13 cellular contexts compared by ENCODE assay signal in genomic region chr14:31944256-31945073, GRCh38.
A peak's percentile ranks its signal among the peaks of the same experiment; 100 is the strongest.
DNase-seq lines count a peak whose midpoint lies in the region; ATAC-seq and TF ChIP-seq lines count a peak whose summit lies in the region.
"Had no signal": no experiment of that assay in that cellular context is flagged by ENCODE, and none has a peak within 500 bp of the region (broad histone marks: within the 10 kb centered on the region; RNA-seq: fewer than 3 reads in every experiment).

No MANE protein-coding gene starts in this region.

- peak overlapping the region; percentile 84 for H3K4me2 ChIP-seq in HCT116 (ENCODE audit: low read length)

- POLR2A ChIA-PET in Caco-2 (lab: Charles Lee): no interaction called here
- POLR2A ChIA-PET in HCT116 (lab: Charles Lee): no interaction called here
- POLR2A ChIA-PET in activated CD4-positive, alpha-beta memory T cell treated with anti-CD3 and anti-CD28 coated beads for 36 hours (lab: Charles Lee): no interaction called here

- H3K9ac ChIP-seq in HCT116 (ENCODE audit: low read length): peak overlapping the region; percentile 48

- H3K4me3 ChIP-seq in Caco-2 (ENCODE audit: low read depth, low read length): peak overlapping the region; percentile 1; the same call in 1 of the 2 replicates
- peak overlapping the region; percentile 35 to 51 for H3K4me3 ChIP-seq in HCT116 (replicated peaks in 1 of 2; ENCODE audit: low read depth in 1 of 2, low read length in 2 of 2)
- H3K4me3 ChIP-seq: body of pancreas, ovary, upper lobe of left lung had no signal

- ATAC-seq in HCT116 (peak; percentile 77), HG03108 (IDR thresholded peaks at IDR 0.05; ENCODE audit: unreplicated experiment) (no peak), HG02852 (IDR thresholded peaks at IDR 0.05; ENCODE audit: unreplicated experiment) (no peak)
- ATAC-seq: body of pancreas had no signal

- no peak for TF ChIP-seq POLR2A in HCT116 (IDR thresholded peaks at IDR 0.05; ENCODE audit: borderline replicate concordance, extremely low read depth, insufficient read depth, insufficient read length)

- CTCF ChIA-PET in Caco-2 (lab: Charles Lee): no interaction called here
- CTCF ChIA-PET in HCT116 (lab: Charles Lee): no interaction called here
- CTCF ChIA-PET in activated CD4-positive, alpha-beta memory T cell treated with anti-CD3 and anti-CD28 coated beads for 36 hours (lab: Charles Lee): interaction anchor here (1.1 to 1.6 kb wide), 2 partner anchors 18 to 129 kb away, joined by 3 to 13 read pairs; no protein-coding TSS in a partner anchor

- H3K27me3 Mint-ChIP-seq in Caco-2 (ENCODE audit: insufficient read depth, unreplicated experiment): no peaks in the 10 kb centered on the region
- no peaks in the 10 kb centered on the region for H3K27me3 Mint-ChIP-seq in activated CD4-positive, alpha-beta memory T cell treated with anti-CD3 and anti-CD28 coated beads for 36 hours

- DNase-seq in Caco-2 (peak; percentile 67 to 86), HCT116 (ENCODE audit: low read depth, low spot score) (no peak), mucosa of gallbladder (ENCODE audit: low spot score) (peak; percentile 87), NCI-H2227 treated with DMSO at 0.1 percent for 48 hours (lab: John Stamatoyannopoulos, UW) (no peak), Ammon's horn (ENCODE audit: low spot score) (no peak)
- DNase-seq in activated CD4-positive, alpha-beta memory T cell treated with anti-CD3 and anti-CD28 coated beads for 36 hours: peak; percentile 25
- DNase-seq: body of pancreas, DND-41, HFFc6, ovary, upper lobe of left lung had no signal

- H3K27ac Mint-ChIP-seq in Caco-2 (ENCODE audit: unreplicated experiment): peak overlapping the region; percentile 92
- H3K27ac Mint-ChIP-seq in activated CD4-positive, alpha-beta memory T cell treated with anti-CD3 and anti-CD28 coated beads for 36 hours: peak overlapping the region; percentile 59
- H3K27ac Mint-ChIP-seq: HFFc6 had no signal

- RAD21 ChIA-PET in HCT116 (lab: Charles Lee; ENCODE audit: low non-redundant PET in 1 of 2, low total read pairs in 2 of 2, uncharacterized antibody in 2 of 2, unreplicated experiment in 2 of 2): no interaction called here

- H2AFZ ChIP-seq in HCT116 (ENCODE audit: low read depth, low read length, poor library complexity, severe bottlenecking): peak overlapping the region; percentile 24

- BruUV-seq in Caco-2 (replicated peaks; lab: Mats Ljungman, UMichigan) (TSS peak; percentile 66), HCT116 (replicated peaks; lab: Mats Ljungman, UMichigan) (TSS peak; percentile 72)

- H3K79me2 ChIP-seq in HCT116 (ENCODE audit: insufficient read depth, low read length): no peaks in the 10 kb centered on the region

- peak overlapping the region; percentile 28; the same call in 1 of the 2 replicates for H3K27ac ChIP-seq in HCT116 (ENCODE audit: low read depth, low read length)
- H3K27ac ChIP-seq: body of pancreas, ovary, upper lobe of left lung had no signal

- H3K4me1 ChIP-seq in Caco-2: peaks cover 66% of the 10 kb centered on the region
- H3K4me1 ChIP-seq in HCT116 (ENCODE audit: control insufficient read depth in 1 of 2, insufficient read depth in 2 of 2, low read length in 2 of 2): peaks cover 23 to 45% of the 10 kb centered on the region in 2 experiments
- H3K4me1 ChIP-seq: body of pancreas had no signal

- H3K9me2 ChIP-seq in HCT116 (ENCODE audit: insufficient read depth): no peaks in the 10 kb centered on the region

- H3K9me3 Mint-ChIP-seq in Caco-2 (ENCODE audit: unreplicated experiment): no peaks in the 10 kb centered on the region
- no peaks in the 10 kb centered on the region for H3K9me3 Mint-ChIP-seq in activated CD4-positive, alpha-beta memory T cell treated with anti-CD3 and anti-CD28 coated beads for 36 hours
- H3K9me3 Mint-ChIP-seq: HFFc6 had no signal

- peak overlapping the region; percentile 56 for H3K4me3 Mint-ChIP-seq in Caco-2 (ENCODE audit: unreplicated experiment)
- no peak overlapping the region for H3K4me3 Mint-ChIP-seq in activated CD4-positive, alpha-beta memory T cell treated with anti-CD3 and anti-CD28 coated beads for 36 hours
- H3K4me3 Mint-ChIP-seq: HFFc6 had no signal

- H3K9me3 ChIP-seq in Caco-2 (no peaks in the 10 kb centered on the region), HCT116 (ENCODE audit: control insufficient read depth in 1 of 2, insufficient read depth in 1 of 2, low read depth in 1 of 2, low read length in 2 of 2) (no peaks in the 10 kb centered on the region)
- H3K9me3 ChIP-seq: body of pancreas, ovary, upper lobe of left lung had no signal

- no peaks in the 10 kb centered on the region for H4K20me1 ChIP-seq in HCT116 (ENCODE audit: insufficient read depth)

- no peaks in the 10 kb centered on the region for H3K36me3 Mint-ChIP-seq in Caco-2 (ENCODE audit: insufficient read depth, unreplicated experiment)
- H3K36me3 Mint-ChIP-seq in activated CD4-positive, alpha-beta memory T cell treated with anti-CD3 and anti-CD28 coated beads for 36 hours: no peaks in the 10 kb centered on the region

- peaks cover 39% of the 10 kb centered on the region for H3K4me1 Mint-ChIP-seq in Caco-2 (ENCODE audit: low read depth, unreplicated experiment)
- H3K4me1 Mint-ChIP-seq in activated CD4-positive, alpha-beta memory T cell treated with anti-CD3 and anti-CD28 coated beads for 36 hours (ENCODE audit: low read depth): peaks cover 41% of the 10 kb centered on the region

- TF ChIP-seq RAD21 in HCT116 (IDR thresholded peaks at IDR 0.05; ENCODE audit: low read depth): no peak

- H3K36me3 ChIP-seq in Caco-2 (ENCODE audit: control insufficient read depth, insufficient read depth, low read length): no peaks in the 10 kb centered on the region
- H3K36me3 ChIP-seq in HCT116 (ENCODE audit: control insufficient read depth in 1 of 2, insufficient read depth in 2 of 2, low read length in 2 of 2): no peaks in the 10 kb centered on the region
- H3K36me3 ChIP-seq: ovary, upper lobe of left lung had no signal

- intact Hi-C loops in Caco-2 (cut with micrococcal nuclease; ENCODE audit: unreplicated experiment) (no loop called here), HCT116 (cut with micrococcal nuclease) (no loop called here)
- intact Hi-C loops in activated CD4-positive, alpha-beta memory T cell treated with anti-CD3 and anti-CD28 coated beads for 36 hours (cut with micrococcal nuclease): loop anchor here (1.0 kb wide), 1 partner anchor 7 kb away; no protein-coding TSS in a partner anchor

- TF ChIP-seq CTCF in Caco-2 (IDR thresholded peaks at IDR 0.05; ENCODE audit: insufficient read depth in 1 of 2, low read depth in 1 of 2, low read length in 1 of 2, severe bottlenecking in 1 of 2, unreplicated experiment in 1 of 2) (no peak), HCT116 (IDR thresholded peaks at IDR 0.05 in 2 of 3, conservative IDR thresholded peaks at IDR 0.05 in 1 of 3; ENCODE audit: borderline replicate concordance in 1 of 3, insufficient read depth in 1 of 3, low read depth in 2 of 3, low read length in 2 of 3) (no peak)

- H3K27me3 ChIP-seq in Caco-2 (replicated peaks; ENCODE audit: control insufficient read depth, insufficient read depth, low read length) (no peaks in the 10 kb centered on the region), HCT116 (ENCODE audit: insufficient read depth, low read length) (no peaks in the 10 kb centered on the region)
- H3K27me3 ChIP-seq: body of pancreas, ovary, upper lobe of left lung had no signal

TF ChIP-seq in HCT116, 20 proteins besides CTCF, POLR2A, EP300 and RAD21:
- TF ChIP-seq ZNF274 (IDR thresholded peaks at IDR 0.05; ENCODE audit: low read depth, low read length) (no peak), SP1 (IDR thresholded peaks at IDR 0.05; ENCODE audit: low read depth) (peak; percentile 61), POLR2AphosphoS5 (IDR thresholded peaks at IDR 0.05; ENCODE audit: low read depth, low read length) (peak; percentile 45)

Comparison
In these comparisons a context has a peak if more than half of its experiments do, and no peak if none do; other contexts are left out.
1. DNase-seq: peak in Caco-2 (2 of 2), activated CD4-positive, alpha-beta memory T cell treated with anti-CD3 and anti-CD28 coated beads for 36 hours (single experiment) and mucosa of gallbladder (single experiment); none in HCT116 (single experiment), NCI-H2227 treated with DMSO at 0.1 percent for 48 hours (single experiment) and Ammon's horn (single experiment).